Comparison of ENCODE assay signal across 5 cellular contexts in the genomic region with DNA sequence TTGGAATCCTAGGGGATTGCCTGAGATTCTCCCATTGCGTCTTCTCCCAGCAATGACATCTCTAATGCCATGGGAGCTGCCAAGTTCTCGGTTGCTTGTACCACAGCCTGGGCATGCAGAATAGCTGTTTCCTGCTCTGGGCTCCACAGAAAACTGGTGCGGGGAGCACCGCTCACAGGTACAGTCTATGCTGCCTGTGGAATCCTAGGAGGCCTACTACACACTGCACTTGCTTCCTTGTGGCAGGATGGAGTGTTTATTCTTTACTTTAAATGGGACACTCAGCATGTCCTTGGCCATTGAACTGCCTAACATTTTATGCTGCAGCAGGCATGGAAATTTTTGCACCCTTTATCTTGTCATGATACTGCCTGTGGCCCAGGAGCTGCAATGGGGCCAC.
"Had no signal": no experiment of that assay in that cellular context is flagged by ENCODE, and none has a peak within 500 bp of the region (broad histone marks: within the 10 kb centered on the region; RNA-seq: fewer than 3 reads in every experiment).

No MANE protein-coding gene starts in this region.

- H3K4me3 ChIP-seq: K562 had no signal

- DNase-seq: IMR-90, KBM-7 had no signal

- ATAC-seq: HepG2, K562 had no signal

- H3K27ac ChIP-seq: HL-60 had no signal
